In the genomic region with DNA sequence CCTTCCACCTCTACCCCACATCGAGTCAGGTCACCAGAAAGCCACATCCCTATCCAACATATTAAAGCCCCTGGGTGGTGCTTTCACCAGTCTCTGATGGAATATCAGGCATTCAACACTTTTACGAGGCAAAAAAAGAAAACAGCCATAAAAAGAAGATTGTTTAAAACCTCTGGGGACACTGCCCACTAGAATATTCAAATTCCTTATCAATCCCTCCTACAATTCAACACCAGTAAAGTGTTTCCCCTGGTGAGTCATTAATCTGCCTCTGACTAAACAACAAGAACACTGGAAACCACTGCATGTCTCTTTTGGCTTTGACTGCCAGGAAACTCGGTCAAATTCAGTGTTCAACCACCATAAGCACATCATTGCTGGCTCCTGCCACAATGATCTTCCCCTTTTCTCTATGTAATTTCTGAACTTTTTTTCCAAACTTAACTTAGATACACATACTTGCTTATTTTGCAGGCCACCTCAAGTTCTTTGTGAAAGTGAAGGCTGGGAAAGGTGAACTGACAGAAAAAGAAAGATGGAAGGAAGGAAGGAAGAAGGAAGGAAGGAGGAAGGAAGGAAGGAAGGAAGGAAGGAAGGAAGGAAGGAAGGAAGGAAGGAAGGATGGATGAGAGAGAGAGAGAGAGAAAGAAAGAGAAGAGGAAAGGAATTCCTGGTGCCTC, we compare ENCODE assay signal across 8 cellular contexts.
DNase-seq lines count a peak whose midpoint lies in the region; ATAC-seq and TF ChIP-seq lines count a peak whose summit lies in the region.

No MANE protein-coding gene starts in this region.

- H3K36me3 Mint-ChIP-seq in activated CD4-positive, alpha-beta memory T cell treated with anti-CD3 and anti-CD28 coated beads, Interleukin-2, amount 10 ng/mL, durations not matched to agents 7 days and 5 days (ENCODE audit: low read depth) = no peaks in the 10 kb centered on the region
- H3K36me3 Mint-ChIP-seq in nephron progenitor cell (ENCODE audit: low read depth) = no peaks in the 10 kb centered on the region
- H3K36me3 Mint-ChIP-seq in Caco-2 (ENCODE audit: insufficient read depth, unreplicated experiment) = no peaks in the 10 kb centered on the region

- H3K27me3 ChIP-seq in Caco-2 (replicated peaks; ENCODE audit: control insufficient read depth, insufficient read depth, low read length) = no peaks in the 10 kb centered on the region

- no peak overlapping the region for H3K4me3 Mint-ChIP-seq in activated CD4-positive, alpha-beta memory T cell treated with anti-CD3 and anti-CD28 coated beads, Interleukin-2, amount 10 ng/mL, durations not matched to agents 7 days and 5 days
- H3K4me3 Mint-ChIP-seq in nephron progenitor cell = no peak overlapping the region
- no peak overlapping the region for H3K4me3 Mint-ChIP-seq in Caco-2 (ENCODE audit: unreplicated experiment)

- DNase-seq in activated CD4-positive, CD25-positive, alpha-beta regulatory T cell treated with anti-CD3 and anti-CD28 coated beads, Interleukin-2, amount 50 U/mL, for 72 hours = no peak
- peak; percentile 34 for DNase-seq in activated CD4-positive, alpha-beta memory T cell treated with anti-CD3 and anti-CD28 coated beads, Interleukin-2, amount 10 ng/mL, durations not matched to agents 7 days and 5 days
- DNase-seq in nephron progenitor cell = no peak
- DNase-seq in Caco-2 = no peak
- DNase-seq in NCI-H2171 (lab: John Stamatoyannopoulos, UW) = no peak
- no peak for DNase-seq in NCI-H510A treated with DMSO at 0.1 percent for 48 hours (lab: John Stamatoyannopoulos, UW)

- CTCF ChIA-PET in activated CD4-positive, alpha-beta memory T cell treated with anti-CD3 and anti-CD28 coated beads, Interleukin-2, amount 10 ng/mL, durations not matched to agents 7 days and 5 days (lab: Charles Lee) = no interaction called here
- CTCF ChIA-PET in Caco-2 (lab: Charles Lee) = no interaction called here

- H3K27ac Mint-ChIP-seq in activated CD4-positive, alpha-beta memory T cell treated with anti-CD3 and anti-CD28 coated beads, Interleukin-2, amount 10 ng/mL, durations not matched to agents 7 days and 5 days = no peak overlapping the region
- H3K27ac Mint-ChIP-seq in nephron progenitor cell = peak overlapping the region; percentile 46
- H3K27ac Mint-ChIP-seq in Caco-2 (ENCODE audit: unreplicated experiment) = no peak overlapping the region

- peaks cover 36% of the 10 kb centered on the region for H3K4me1 Mint-ChIP-seq in activated CD4-positive, alpha-beta memory T cell treated with anti-CD3 and anti-CD28 coated beads, Interleukin-2, amount 10 ng/mL, durations not matched to agents 7 days and 5 days
- H3K4me1 Mint-ChIP-seq in nephron progenitor cell (peaks cover 12% of the 10 kb centered on the region), Caco-2 (ENCODE audit: low read depth, unreplicated experiment) (peaks cover 17% of the 10 kb centered on the region)

- ATAC-seq in activated CD4-positive, CD25-positive, alpha-beta regulatory T cell treated with anti-CD3 and anti-CD28 coated beads, Interleukin-2, amount 50 U/mL, for 24 hours = peak; percentile 49 to 59
- ATAC-seq in HG02970 (IDR thresholded peaks at IDR 0.05; ENCODE audit: low FRiP score, unreplicated experiment) = peak; percentile 42

- BruUV-seq in Caco-2 (replicated peaks; lab: Mats Ljungman, UMichigan) = no TSS peak

- peaks cover 6% of the 10 kb centered on the region; the same call in 1 of the 2 replicates for H3K4me1 ChIP-seq in Caco-2

- H3K9me3 ChIP-seq in Caco-2 = 0 out of 2 replicates have a peak, but pooled peaks cover 4% of the 10 kb centered on the region

- H3K36me3 ChIP-seq in Caco-2 (ENCODE audit: control insufficient read depth, insufficient read depth, low read length) = no peaks in the 10 kb centered on the region

- TF ChIP-seq CTCF in nephron progenitor cell (IDR thresholded peaks at IDR 0.05) = no peak
- TF ChIP-seq CTCF in Caco-2 (IDR thresholded peaks at IDR 0.05; ENCODE audit: insufficient read depth in 1 of 2, low read depth in 1 of 2, low read length in 1 of 2, severe bottlenecking in 1 of 2, unreplicated experiment in 1 of 2) = no peak

- H3K27me3 Mint-ChIP-seq in activated CD4-positive, alpha-beta memory T cell treated with anti-CD3 and anti-CD28 coated beads, Interleukin-2, amount 10 ng/mL, durations not matched to agents 7 days and 5 days = peaks cover 3% of the 10 kb centered on the region
- H3K27me3 Mint-ChIP-seq in nephron progenitor cell (ENCODE audit: low read depth, poor library complexity) = peaks cover 48% of the 10 kb centered on the region
- no peaks in the 10 kb centered on the region for H3K27me3 Mint-ChIP-seq in Caco-2 (ENCODE audit: insufficient read depth, unreplicated experiment)

- no peaks in the 10 kb centered on the region for H3K9me3 Mint-ChIP-seq in activated CD4-positive, alpha-beta memory T cell treated with anti-CD3 and anti-CD28 coated beads, Interleukin-2, amount 10 ng/mL, durations not matched to agents 7 days and 5 days
- peaks cover 9% of the 10 kb centered on the region for H3K9me3 Mint-ChIP-seq in nephron progenitor cell
- H3K9me3 Mint-ChIP-seq in Caco-2 (ENCODE audit: unreplicated experiment) = peaks cover 8% of the 10 kb centered on the region

- intact Hi-C loops in Caco-2 (cut with micrococcal nuclease; ENCODE audit: unreplicated experiment) = no loop called here

- no peak overlapping the region for H3K4me3 ChIP-seq in Caco-2 (ENCODE audit: low read depth, low read length)

- POLR2A ChIA-PET in activated CD4-positive, alpha-beta memory T cell treated with anti-CD3 and anti-CD28 coated beads, Interleukin-2, amount 10 ng/mL, durations not matched to agents 7 days and 5 days (lab: Charles Lee) = no interaction called here
- POLR2A ChIA-PET in Caco-2 (lab: Charles Lee) = no interaction called here
